1 cellular context compared by ENCODE assay signal in genomic region chr11:96242971-96243647, GRCh38.
A peak's percentile ranks its signal among the peaks of the same experiment; 100 is the strongest.
TF ChIP-seq lines count a peak whose summit lies in the region.

No MANE protein-coding gene starts in this region.

TF ChIP-seq in K562, 482 proteins besides CTCF, POLR2A, EP300 and RAD21 (continued from another document and continues in another):
- no peak for TF ChIP-seq ZBTB7A (IDR thresholded peaks at IDR 0.05; ENCODE audit: borderline replicate concordance, control insufficient read depth, low read depth, low read length)
- no peak for TF ChIP-seq ZNF239 (CRISPR knock-in tag; IDR thresholded peaks at IDR 0.05)
- TF ChIP-seq NRF1 (conservative IDR thresholded peaks at IDR 0.05 in 1 of 2, IDR thresholded peaks at IDR 0.05 in 1 of 2): peak; percentile 80 to 84
- TF ChIP-seq SIRT6 (IDR thresholded peaks at IDR 0.05; ENCODE audit: low read depth, low read length): no peak
- peak in 1 of 2 experiments; percentile 56; a peak in 1 of 4 replicates for TF ChIP-seq TEAD1 (CRISPR knock-in tag; IDR thresholded peaks at IDR 0.05)
- peak; percentile 61; the same call in 1 of the 2 replicates for TF ChIP-seq GABPA (tag; conservative IDR thresholded peaks at IDR 0.05; ENCODE audit: low read depth)
- no peak for TF ChIP-seq PYGO2 (tag; IDR thresholded peaks at IDR 0.05)
- TF ChIP-seq HMBOX1 (IDR thresholded peaks at IDR 0.05): no peak
- TF ChIP-seq RAD51 (IDR thresholded peaks at IDR 0.05; ENCODE audit: borderline replicate concordance, low read depth): no peak
- no peak for TF ChIP-seq ZNF143 (CRISPR knock-in tag; IDR thresholded peaks at IDR 0.05)
- TF ChIP-seq PCBP2 (IDR thresholded peaks at IDR 0.05; ENCODE audit: low read depth, low read length, poor library complexity, severe bottlenecking): no peak
- no peak for TF ChIP-seq CBX2 (IDR thresholded peaks at IDR 0.05; ENCODE audit: insufficient read depth, low read length, poor library complexity, severe bottlenecking)
- peak; percentile 62; the same call in 1 of the 2 replicates for TF ChIP-seq HES1 (IDR thresholded peaks at IDR 0.05; ENCODE audit: low read depth)
- TF ChIP-seq MXI1 (IDR thresholded peaks at IDR 0.05; ENCODE audit: low read depth, low read length): no peak
- peak; percentile 19 for TF ChIP-seq RBBP5 (IDR thresholded peaks at IDR 0.05; ENCODE audit: borderline replicate concordance, insufficient read depth, low read length, poor library complexity, severe bottlenecking)
- no peak for TF ChIP-seq ZNF75A (CRISPR knock-in tag; IDR thresholded peaks at IDR 0.05)
- no peak for TF ChIP-seq NR2F6 (CRISPR knock-in tag; IDR thresholded peaks at IDR 0.05)
- no peak for TF ChIP-seq IRF9 (tag; IDR thresholded peaks at IDR 0.05)
- peak; percentile 11; the same call in 1 of the 2 replicates for TF ChIP-seq MEF2D (tag; conservative IDR thresholded peaks at IDR 0.05; ENCODE audit: low read depth)
- TF ChIP-seq ZZZ3 (IDR thresholded peaks at IDR 0.05): no peak
- peak in 1 of 3 experiments; percentile 79 for TF ChIP-seq YY1 (IDR thresholded peaks at IDR 0.05; ENCODE audit: borderline replicate concordance in 1 of 3, control insufficient read depth in 1 of 3, extremely low read depth in 1 of 3, insufficient read depth in 3 of 3, insufficient read length in 1 of 3, insufficient replicate concordance in 2 of 3, low read depth in 1 of 3, low read length in 2 of 3)
- no peak for TF ChIP-seq BRCA1 (IDR thresholded peaks at IDR 0.05)
- TF ChIP-seq BRCA1 (CRISPR knock-in tag; IDR thresholded peaks at IDR 0.05): no peak
- TF ChIP-seq ETV6 (IDR thresholded peaks at IDR 0.05; ENCODE audit: borderline replicate concordance in 1 of 2, low read depth in 2 of 2, low read length in 1 of 2): peak in 1 of 2 experiments; percentile 53; a peak in 1 of 4 replicates
- TF ChIP-seq ETV6 (CRISPR knock-in tag; IDR thresholded peaks at IDR 0.05; ENCODE audit: borderline replicate concordance): no peak
- no peak for TF ChIP-seq CBX3 (IDR thresholded peaks at IDR 0.05; ENCODE audit: borderline replicate concordance in 1 of 2, low read length in 2 of 2)
- TF ChIP-seq ASH1L (IDR thresholded peaks at IDR 0.05; ENCODE audit: borderline replicate concordance, low read depth, partially characterized antibody): no peak
- TF ChIP-seq PURB (CRISPR knock-in tag; IDR thresholded peaks at IDR 0.05; ENCODE audit: low read depth): no peak
- no peak for TF ChIP-seq RFX5 (IDR thresholded peaks at IDR 0.05; ENCODE audit: low read depth, low read length)
- peak; percentile 78 for TF ChIP-seq ELF1 (tag; IDR thresholded peaks at IDR 0.05)
- TF ChIP-seq DIDO1 (tag; IDR thresholded peaks at IDR 0.05; ENCODE audit: low read depth): no peak
- no peak for TF ChIP-seq ZNF507 (tag; conservative IDR thresholded peaks at IDR 0.05)
- TF ChIP-seq TAF1 (IDR thresholded peaks at IDR 0.05; ENCODE audit: control insufficient read depth, extremely low read depth, insufficient read depth, low read length, severe bottlenecking): peak; percentile 47
- TF ChIP-seq FOS (IDR thresholded peaks at IDR 0.05; ENCODE audit: extremely low read depth, insufficient read length): no peak
- no peak for TF ChIP-seq ZNF444 (CRISPR knock-in tag; IDR thresholded peaks at IDR 0.05)
- no peak for TF ChIP-seq FOXP1 (CRISPR knock-in tag; IDR thresholded peaks at IDR 0.05)
- 0 out of 2 replicates have a peak, but pooled peaks have one; percentile 21 for TF ChIP-seq THAP12 (CRISPR knock-in tag; IDR thresholded peaks at IDR 0.05)
- peak; percentile 62 for TF ChIP-seq ELF4 (CRISPR knock-in tag; IDR thresholded peaks at IDR 0.05)
- TF ChIP-seq PATZ1 (CRISPR knock-in tag; IDR thresholded peaks at IDR 0.05; ENCODE audit: borderline replicate concordance): no peak
- no peak for TF ChIP-seq HDAC3 (IDR thresholded peaks at IDR 0.05; ENCODE audit: borderline replicate concordance, partially characterized antibody)
- TF ChIP-seq ZNF408 (CRISPR knock-in tag; IDR thresholded peaks at IDR 0.05; ENCODE audit: low read depth): no peak
- TF ChIP-seq FOXA3 (CRISPR knock-in tag; conservative IDR thresholded peaks at IDR 0.05 in 1 of 2, IDR thresholded peaks at IDR 0.05 in 1 of 2): no peak
- TF ChIP-seq CXXC5 (CRISPR knock-in tag; IDR thresholded peaks at IDR 0.05): peak; percentile 84
- no peak for TF ChIP-seq CCAR2 (IDR thresholded peaks at IDR 0.05; ENCODE audit: low read depth, low read length)
- TF ChIP-seq ZMIZ1 (IDR thresholded peaks at IDR 0.05; ENCODE audit: low read depth in 2 of 2, low read length in 2 of 2): no peak
- TF ChIP-seq ZBTB2 (IDR thresholded peaks at IDR 0.05): no peak; the same call in 1 of the 2 replicates
- TF ChIP-seq HMGXB4 (CRISPR knock-in tag; IDR thresholded peaks at IDR 0.05): no peak
- peak; percentile 24; the same call in 1 of the 2 replicates for TF ChIP-seq NFIC (IDR thresholded peaks at IDR 0.05)
- TF ChIP-seq ZNF830 (CRISPR knock-in tag; IDR thresholded peaks at IDR 0.05): no peak
- peak; percentile 67 for TF ChIP-seq SP1 (CRISPR knock-in tag; IDR thresholded peaks at IDR 0.05)
- no peak for TF ChIP-seq DEAF1 (CRISPR knock-in tag; IDR thresholded peaks at IDR 0.05)
- TF ChIP-seq JUND (IDR thresholded peaks at IDR 0.05; ENCODE audit: borderline replicate concordance, low read depth, low read length): peak; percentile 31; the same call in 1 of the 2 replicates
- TF ChIP-seq JUND (tag; IDR thresholded peaks at IDR 0.05; ENCODE audit: borderline replicate concordance, low read depth, low read length): no peak; the same call in 2 of the 3 replicates
- no peak for TF ChIP-seq ZNF561 (CRISPR knock-in tag; conservative IDR thresholded peaks at IDR 0.05)
- no peak; the same call in 1 of the 2 replicates for TF ChIP-seq BCOR (IDR thresholded peaks at IDR 0.05)
- TF ChIP-seq ZNF354B (CRISPR knock-in tag; IDR thresholded peaks at IDR 0.05): no peak
- TF ChIP-seq TAF9B (IDR thresholded peaks at IDR 0.05; ENCODE audit: partially characterized antibody): no peak
